8 cellular contexts compared by ENCODE assay signal in the genomic region with DNA sequence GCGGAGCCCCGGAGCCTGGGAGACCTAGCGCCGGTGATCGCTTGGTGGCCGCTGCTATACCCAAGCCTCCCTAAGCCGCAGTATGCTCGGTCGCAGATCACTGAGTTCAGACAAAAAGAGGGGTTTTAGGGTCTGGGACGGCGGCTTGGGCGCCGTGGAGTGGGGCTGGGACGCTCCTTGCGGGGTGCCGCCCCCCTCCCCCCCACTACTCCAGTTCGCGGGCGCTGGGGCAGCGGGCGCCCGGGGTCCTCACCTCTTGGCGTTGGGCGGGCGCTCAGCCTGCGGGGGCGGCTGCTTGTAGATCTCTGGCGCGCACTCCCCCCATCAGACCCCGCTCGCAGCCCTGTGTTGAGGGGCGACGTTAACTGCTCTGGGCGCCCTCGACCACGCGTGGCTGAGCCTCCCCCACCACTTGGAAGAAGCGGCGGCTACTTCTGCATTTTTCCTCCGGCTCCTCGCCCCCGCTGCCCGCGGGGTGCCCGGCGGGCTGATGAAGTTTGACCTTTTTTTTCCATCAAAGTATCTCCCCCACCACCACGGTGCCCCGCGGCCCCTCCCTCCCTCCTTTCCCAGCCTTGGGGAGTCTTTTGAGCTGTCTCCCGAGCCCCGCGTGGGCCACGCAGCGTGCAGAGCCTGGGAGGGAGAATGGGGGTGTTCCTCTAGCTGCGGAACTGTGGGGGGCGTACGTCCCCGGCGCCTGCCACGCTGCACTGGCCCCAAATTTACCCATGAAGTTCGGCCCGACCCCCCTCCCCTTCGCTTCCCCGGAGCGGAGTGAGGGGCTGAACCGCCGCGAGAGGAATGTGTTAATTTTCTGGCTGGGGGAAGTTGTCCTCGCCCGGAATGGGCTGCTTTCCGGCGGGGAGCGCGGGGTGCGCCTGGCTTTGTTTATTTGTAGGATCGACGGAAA. TPM values are rescaled to one million over a fixed set of nuclear protein-coding genes. Genes with fewer than 3 reads are reported as not detected.
A peak's percentile ranks its signal among the peaks of the same experiment; 100 is the strongest.
DNase-seq lines count a peak whose midpoint lies in the region; ATAC-seq and TF ChIP-seq lines count a peak whose summit lies in the region.

No MANE protein-coding gene starts in this region.

- H2BK120ac ChIP-seq in H9 (ENCODE audit: low read depth, low read length, poor library complexity, severe bottlenecking): no peak overlapping the region

- no peak overlapping the region for H2BK12ac ChIP-seq in H9 (ENCODE audit: insufficient read length, low read depth, low read length)

- no peak for TF ChIP-seq EP300 in gastroesophageal sphincter (IDR thresholded peaks at IDR 0.05)

- ATAC-seq in gastroesophageal sphincter (no peak), HG03139 (IDR thresholded peaks at IDR 0.05; ENCODE audit: unreplicated experiment) (no peak)

- H3K79me1 ChIP-seq in H9 (ENCODE audit: insufficient read depth, low read depth, low read length, poor library complexity, severe bottlenecking): peaks cover 9% of the 10 kb centered on the region

- POLR2A ChIA-PET in AG04449 (lab: Yijun Ruan, JAX): interaction anchor here (0.6 to 1.9 kb wide), 6 partner anchors 11 to 116 kb away, joined by 3 to 55 read pairs (median 6); no protein-coding TSS in a partner anchor

- no peak overlapping the region for H4K5ac ChIP-seq in H9 (ENCODE audit: insufficient read length, low read depth, low read length)

- peak; percentile 4 for TF ChIP-seq CTCF in AG04449 (IDR thresholded peaks at IDR 0.05; ENCODE audit: insufficient read depth, low read length, missing control alignments)
- no peak for TF ChIP-seq CTCF in H9 (conservative IDR thresholded peaks at IDR 0.05)
- no peak for TF ChIP-seq CTCF in VCaP (conservative IDR thresholded peaks at IDR 0.05)
- no peak for TF ChIP-seq CTCF in gastroesophageal sphincter (IDR thresholded peaks at IDR 0.05)
- no peak for TF ChIP-seq CTCF in osteoblast (IDR thresholded peaks at IDR 0.05; ENCODE audit: extremely low read depth, low read depth, low read length)

- H3K27ac ChIP-seq in H9 (ENCODE audit: insufficient read length, low read depth, low read length) (no peak overlapping the region), VCaP (peak overlapping the region; percentile 90), gastroesophageal sphincter (peak overlapping the region; percentile 0 to 94 (median 92)), osteoblast (ENCODE audit: low read depth, low read length) (peak overlapping the region; percentile 71)

- no peak overlapping the region for H2BK20ac ChIP-seq in H9 (ENCODE audit: low read depth, low read length, poor library complexity, severe bottlenecking)

- no peak overlapping the region for H2AK5ac ChIP-seq in H9 (ENCODE audit: insufficient read length, low read length)

- H3K14ac ChIP-seq in H9 (ENCODE audit: insufficient read depth, low read length): no peak overlapping the region

- H3K56ac ChIP-seq in H9 (ENCODE audit: insufficient read length, low read depth, low read length): no peak overlapping the region

- H3K36me3 ChIP-seq in gastroesophageal sphincter (no peaks in the 10 kb centered on the region), osteoblast (ENCODE audit: insufficient read depth, low read length) (peaks cover 2% of the 10 kb centered on the region)

- H3K4ac ChIP-seq in H9 (ENCODE audit: low read depth, low read length): no peak overlapping the region

- no peak overlapping the region for H3T11ph ChIP-seq in H9 (ENCODE audit: low read length)

- H4K20me1 ChIP-seq in H9 (ENCODE audit: control insufficient read depth, insufficient read depth, insufficient read length) (peaks cover 2% of the 10 kb centered on the region), osteoblast (ENCODE audit: insufficient read depth, low read length) (peaks cover 34% of the 10 kb centered on the region)

- peaks cover 24% of the 10 kb centered on the region; the same call in 1 of the 2 replicates for H3K79me2 ChIP-seq in H9 (ENCODE audit: insufficient read depth, low read length)
- H3K79me2 ChIP-seq in osteoblast (ENCODE audit: insufficient read depth, low read length): peaks cover 69% of the 10 kb centered on the region

- H2BK5ac ChIP-seq in H9 (ENCODE audit: insufficient read length, low read length): no peak overlapping the region

- H3K9me3 Mint-ChIP-seq in H9: peaks cover 0 to 4% of the 10 kb centered on the region in 2 experiments; a peak in 2 of 5 replicates

- H3K4me2 ChIP-seq in H9 (ENCODE audit: insufficient read depth, insufficient read length, low read length) (peak overlapping the region; percentile 81), osteoblast (ENCODE audit: insufficient read depth, low read length) (peak overlapping the region; percentile 93)

- peak overlapping the region; percentile 97 to 99 for H3K4me3 Mint-ChIP-seq in H9

- H2BK15ac ChIP-seq in H9 (ENCODE audit: low read depth, low read length): no peak overlapping the region; the same call in 1 of the 2 replicates

- H3K4me3 ChIP-seq in AG04449 (ENCODE audit: low read depth, low read length): peak overlapping the region; percentile 85
- H3K4me3 ChIP-seq in gastroesophageal sphincter: peak overlapping the region; percentile 29 to 90
- peak overlapping the region; percentile 93 for H3K4me3 ChIP-seq in osteoblast (ENCODE audit: insufficient read depth, low read length)

- no peak for DNase-seq in AG04449 (ENCODE audit: low read depth, low spot score)
- DNase-seq in H9: peak; percentile 76
- peak; percentile 87 for DNase-seq in osteoblast (ENCODE audit: insufficient read length, low spot score, missing footprints)
- no peak for DNase-seq in NCI-H446 (lab: John Stamatoyannopoulos, UW)
- no peak for DNase-seq in stimulated activated CD4-positive, alpha-beta T cell treated with anti-CD3 and anti-CD28 coated beads, Interleukin-2, amount 100 ng/mL, for 24 hours

- peaks cover 47 to 50% of the 10 kb centered on the region in 2 experiments for H3K4me1 Mint-ChIP-seq in H9

- no peak overlapping the region for H4K8ac ChIP-seq in H9 (replicated peaks; ENCODE audit: insufficient read length, low read depth, low read length)

- H3K27ac Mint-ChIP-seq in H9: peak overlapping the region; percentile 90 to 99 (median 97)

- H2AFZ ChIP-seq in H9 (ENCODE audit: low read length) (no peak overlapping the region), osteoblast (ENCODE audit: low read length) (no peak overlapping the region)

- TF ChIP-seq POLR2A in gastroesophageal sphincter (IDR thresholded peaks at IDR 0.05): no peak

- H3K23me2 ChIP-seq in H9 (ENCODE audit: insufficient read length, low read depth, low read length, poor library complexity, severe bottlenecking): peaks cover 25% of the 10 kb centered on the region

- H3K23ac ChIP-seq in H9 (ENCODE audit: insufficient read length, low read depth, low read length): no peak overlapping the region

- peak overlapping the region; percentile 46 for H4K91ac ChIP-seq in H9 (ENCODE audit: insufficient read length, low read depth, low read length)

- H3K9me3 ChIP-seq in H9 (ENCODE audit: control insufficient read depth, low read depth, low read length) (no peaks in the 10 kb centered on the region), gastroesophageal sphincter (no peaks in the 10 kb centered on the region), osteoblast (ENCODE audit: low read depth, low read length) (no peaks in the 10 kb centered on the region)

- peaks cover 14% of the 10 kb centered on the region; the same call in 1 of the 2 replicates for H3K27me3 ChIP-seq in H9 (ENCODE audit: insufficient read depth, low read length)
- peaks cover 6% of the 10 kb centered on the region for H3K27me3 ChIP-seq in gastroesophageal sphincter
- no peaks in the 10 kb centered on the region for H3K27me3 ChIP-seq in osteoblast (ENCODE audit: insufficient read depth, low read length)

- H3K27me3 Mint-ChIP-seq in H9 (ENCODE audit: low read depth): peaks cover 36% of the 10 kb centered on the region

- H3K9ac ChIP-seq in H9 (ENCODE audit: extremely low read depth, insufficient read length, low read length): peak overlapping the region; percentile 52

- H3K18ac ChIP-seq in H9 (ENCODE audit: insufficient read length, low read depth, low read length): no peak overlapping the region

- WGBS in H9 (ENCODE audit: extremely low coverage, insufficient read length, low lambda C conversion rate): no CpG with 5 or more reads among the region's 77 CpGs
- WGBS in gastroesophageal sphincter (ENCODE audit: low coverage in 1 of 2), 2 donors: 0% methylated on average over 5 of the region's 77 CpGs; no CpG with 5 or more reads in 1 of the 2 donors

- peaks cover 0 to 17% (median 0%) of the 10 kb centered on the region in 3 experiments; a peak in 3 of 7 replicates for H3K36me3 Mint-ChIP-seq in H9 (ENCODE audit: insufficient read depth in 1 of 3, low read depth in 3 of 3)

- CTCF ChIA-PET in AG04449 (lab: Yijun Ruan, JAX): interaction anchor here (1.1 to 20.7 kb wide), 10 partner anchors 11 to 117 kb away, joined by 3 to 303 read pairs (median 6); no protein-coding TSS in a partner anchor

- peaks cover 27% of the 10 kb centered on the region for H3K4me1 ChIP-seq in H9 (ENCODE audit: insufficient read depth, low read length)
- peaks cover 0 to 74% (median 48%) of the 10 kb centered on the region in 3 donors for H3K4me1 ChIP-seq in gastroesophageal sphincter
- H3K4me1 ChIP-seq in osteoblast (ENCODE audit: insufficient read depth, low read length): peaks cover 39% of the 10 kb centered on the region

RNA-seq across cellular contexts. Expression of gene CXXC5, which starts 1.2 kb away (rescaled TPM):
- total RNA-seq in H9 (2021) (105 and 107 TPM in 2 replicates), gastroesophageal sphincter (10 to 100 TPM; 30.0 to 50.7 (median 35.1) TPM), osteoblast (186 and 210 TPM in 2 replicates)

Comparison
In these comparisons a context has a peak if more than half of its experiments do, and no peak if none do; other contexts are left out.
1. DNase-seq: peak in H9 (single experiment) and osteoblast (single experiment); none in AG04449 (single experiment), NCI-H446 (0 of 2) and stimulated activated CD4-positive, alpha-beta T cell treated with anti-CD3 and anti-CD28 coated beads, Interleukin-2, amount 100 ng/mL, for 24 hours (0 of 2).
2. Peak in every context shown above with its lines, with median percentiles within 50 percentile points of each other: H3K4me3 ChIP-seq.